ENCODE assay signal across 20 cellular contexts in genomic region chr7:256981-257646, GRCh38. TPM values are rescaled to one million over a fixed set of nuclear protein-coding genes. Genes with fewer than 3 reads are reported as not detected.
A peak's percentile ranks its signal among the peaks of the same experiment; 100 is the strongest.
DNase-seq lines count a peak whose midpoint lies in the region; ATAC-seq and TF ChIP-seq lines count a peak whose summit lies in the region.
"Had no signal": no experiment of that assay in that cellular context is flagged by ENCODE, and none has a peak within 500 bp of the region (broad histone marks: within the 10 kb centered on the region; RNA-seq: fewer than 3 reads in every experiment).

No MANE protein-coding gene starts in this region.

- TF ChIP-seq CTCF in left ventricle myocardium inferior (IDR thresholded peaks at IDR 0.05; ENCODE audit: borderline replicate concordance), result no peak
- no peak for TF ChIP-seq CTCF in heart right ventricle (IDR thresholded peaks at IDR 0.05)
- no peak for TF ChIP-seq CTCF in osteoblast (IDR thresholded peaks at IDR 0.05; ENCODE audit: extremely low read depth, low read depth, low read length)
- no peak for TF ChIP-seq CTCF in colonic mucosa (IDR thresholded peaks at IDR 0.05)
- TF ChIP-seq CTCF in breast epithelium (IDR thresholded peaks at IDR 0.05), result no peak

- H3K36me3 ChIP-seq in left ventricle myocardium inferior (peaks cover 85% of the 10 kb centered on the region), heart right ventricle (peaks cover 0 to 85% (median 30%) of the 10 kb centered on the region in 9 donors), osteoblast (ENCODE audit: insufficient read depth, low read length) (peaks cover 79% of the 10 kb centered on the region), colonic mucosa (peaks cover 4% of the 10 kb centered on the region), breast epithelium (peaks cover 37% of the 10 kb centered on the region)

- ATAC-seq in heart right ventricle, result no peak

- no peak overlapping the region for H3K9ac ChIP-seq in colonic mucosa (ENCODE audit: low read depth in 2 of 2, low read length in 2 of 2)

- no peak overlapping the region for H3K4me2 ChIP-seq in osteoblast (ENCODE audit: insufficient read depth, low read length)

- TF ChIP-seq POLR2A in breast epithelium (IDR thresholded peaks at IDR 0.05), result no peak

- H3K4me1 ChIP-seq in left ventricle myocardium inferior (no peaks in the 10 kb centered on the region), heart right ventricle (no peaks in the 10 kb centered on the region), osteoblast (ENCODE audit: insufficient read depth, low read length) (no peaks in the 10 kb centered on the region), colonic mucosa (peaks cover 4% of the 10 kb centered on the region), breast epithelium (no peaks in the 10 kb centered on the region)

- H2AFZ ChIP-seq in osteoblast (ENCODE audit: low read length), result no peak overlapping the region

- no peak overlapping the region for H3K4me3 ChIP-seq in left ventricle myocardium inferior
- no peak overlapping the region for H3K4me3 ChIP-seq in heart right ventricle
- no peak overlapping the region for H3K4me3 ChIP-seq in osteoblast (ENCODE audit: insufficient read depth, low read length)
- no peak overlapping the region for H3K4me3 ChIP-seq in colonic mucosa
- H3K4me3 ChIP-seq in breast epithelium, result no peak overlapping the region
- H3K4me3 ChIP-seq: MG63 had no signal

- H3K27me3 ChIP-seq in left ventricle myocardium inferior (ENCODE audit: low read depth) (no peaks in the 10 kb centered on the region), heart right ventricle (no peaks in the 10 kb centered on the region), osteoblast (ENCODE audit: insufficient read depth, low read length) (no peaks in the 10 kb centered on the region), colonic mucosa (no peaks in the 10 kb centered on the region), breast epithelium (no peaks in the 10 kb centered on the region)
- H3K27me3 ChIP-seq: MG63 had no signal

- no peaks in the 10 kb centered on the region for H3K79me2 ChIP-seq in osteoblast (ENCODE audit: insufficient read depth, low read length)

- peak; percentile 4 for DNase-seq in left ventricle myocardium inferior
- no peak for DNase-seq in heart right ventricle
- peak; percentile 13 for DNase-seq in iPS-NIHi11 (ENCODE audit: low spot score)
- peak; percentile 72 for DNase-seq in osteoblast (ENCODE audit: insufficient read length, low spot score, missing footprints)
- DNase-seq in colonic mucosa, result no peak
- no peak for DNase-seq in breast epithelium (ENCODE audit: low spot score in 2 of 2)
- no peak for DNase-seq in dermis blood vessel endothelial cell
- DNase-seq: DMS79, H9, HFFc6, Kasumi-1, MG63, NCI-H1417, NCI-H1694 treated with DMSO at 0.1 percent for 48 hours, NCI-H446, NCI-H526, OCI-M1, SHP77 had no signal

- H3K9me3 ChIP-seq in left ventricle myocardium inferior (replicated peaks) (no peaks in the 10 kb centered on the region), heart right ventricle (peaks cover 0 to 9% (median 0%) of the 10 kb centered on the region in 11 donors), osteoblast (ENCODE audit: low read depth, low read length) (no peaks in the 10 kb centered on the region), colonic mucosa (no peaks in the 10 kb centered on the region), breast epithelium (peaks cover 0 to 10% of the 10 kb centered on the region in 2 donors)

- H4K20me1 ChIP-seq in osteoblast (ENCODE audit: insufficient read depth, low read length), result peaks cover 10% of the 10 kb centered on the region

- intact Hi-C loops in left ventricle myocardium inferior (cut with micrococcal nuclease), result no loop called here
- intact Hi-C loops in heart right ventricle (cut with DNase I), result no loop called here
- intact Hi-C loops in colonic mucosa (cut with DNase I), result no loop called here
- intact Hi-C loops in breast epithelium (cut with DNase I; ENCODE audit: low total_unique reads), result no loop called here

- WGBS in heart right ventricle, 2 donors, result 97% methylated on average over 29 of the region's 29 CpGs

- H3K27ac ChIP-seq in left ventricle myocardium inferior (replicated peaks), result no peak overlapping the region
- no peak overlapping the region for H3K27ac ChIP-seq in heart right ventricle
- H3K27ac ChIP-seq in osteoblast (ENCODE audit: low read depth, low read length), result no peak overlapping the region
- H3K27ac ChIP-seq in colonic mucosa, result no peak overlapping the region
- no peak overlapping the region for H3K27ac ChIP-seq in breast epithelium

RNA-seq across cellular contexts. Expression of gene FOXL3, which starts 32.9 kb away (rescaled TPM):
- total RNA-seq in left ventricle myocardium inferior, result not detected
- not detected for total RNA-seq in heart right ventricle
- polyA plus RNA-seq in heart right ventricle, result not detected
- total RNA-seq in osteoblast, result not detected in 2 replicates
- under 1 TPM in 1 of 2 donors, not detected in 1; 0.79 TPM for total RNA-seq in colonic mucosa
- not detected for total RNA-seq in breast epithelium
- total RNA-seq in dermis blood vessel endothelial cell, result not detected in 2 replicates
- total RNA-seq: A172, H9, HFFc6 had no signal
- polyA plus RNA-seq: AG04450 had no signal

Comparison
In these comparisons a context has a peak if more than half of its experiments do, and no peak if none do; other contexts are left out.
1. DNase-seq: peak in left ventricle myocardium inferior (single experiment), iPS-NIHi11 (single experiment) and osteoblast (single experiment); none in heart right ventricle (0 of 2), colonic mucosa (single experiment), breast epithelium (0 of 2) and dermis blood vessel endothelial cell (single experiment).